8 cellular contexts compared by ENCODE assay signal in the genomic region with DNA sequence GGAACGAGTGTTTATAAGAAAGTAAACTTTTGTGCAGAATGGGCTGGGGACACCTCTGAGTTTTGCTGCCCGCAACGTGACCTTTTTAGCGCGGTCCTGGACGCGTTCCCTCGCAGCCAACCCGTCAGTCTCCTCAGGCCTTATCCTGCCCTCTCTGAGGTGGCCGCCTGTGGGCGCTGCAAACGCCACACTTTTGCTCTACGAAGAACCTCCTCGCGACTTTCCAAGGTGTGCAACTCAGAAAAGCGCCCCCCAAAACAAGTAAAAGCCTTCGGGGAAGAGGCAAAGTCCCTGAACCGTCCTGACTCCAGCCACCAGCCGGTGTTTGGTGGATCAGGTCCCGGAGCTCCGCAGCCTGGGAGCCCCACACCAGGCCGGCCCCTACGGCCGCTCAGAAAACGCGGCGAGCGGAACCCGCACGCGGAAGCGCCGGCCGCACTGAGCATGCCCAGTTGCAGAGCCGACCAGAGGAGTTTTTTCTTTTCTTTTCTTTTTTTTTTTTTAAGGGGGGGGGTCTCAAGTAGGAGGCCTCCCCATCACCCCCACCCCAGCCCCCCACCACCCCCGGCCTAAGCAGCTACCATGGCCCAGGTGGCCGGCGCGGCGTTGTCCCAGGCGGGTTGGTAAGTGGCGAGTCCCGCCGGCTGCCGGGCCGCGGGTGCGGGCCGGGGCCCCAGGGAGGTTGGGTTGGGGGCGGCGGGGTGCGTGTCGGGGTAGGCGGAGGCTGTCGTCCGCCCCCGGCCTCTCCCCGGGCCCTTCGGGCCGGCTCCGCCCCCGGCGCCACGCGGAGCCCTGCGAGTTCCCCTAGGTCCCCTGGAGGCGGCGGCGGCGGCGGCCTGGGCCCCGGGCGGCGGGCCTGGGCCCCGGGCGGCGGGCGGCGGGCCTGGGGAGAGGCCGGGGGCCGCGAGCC. TPM values are rescaled to one million over a fixed set of nuclear protein-coding genes. Genes with fewer than 3 reads are reported as not detected.
DNase-seq lines count a peak whose midpoint lies in the region; ATAC-seq and TF ChIP-seq lines count a peak whose summit lies in the region.

A gene (plus strand): TSS at position 438 of the 910 bp plus-strand sequence. CDS start 145 bp downstream, at position 583.

- H3K27ac ChIP-seq in HUES48 (ENCODE audit: low read depth, low read length) (peak within 1 kb of the TSS; percentile 95), OCI-LY3 (ENCODE audit: low read length) (peak within 1 kb of the TSS; percentile 84)

- H3K4me2 ChIP-seq in OCI-LY3 (ENCODE audit: low read length): peak within 1 kb of the TSS; percentile 86

- H3K9ac ChIP-seq in HUES48 (ENCODE audit: low read depth, low read length): peak within 1 kb of the TSS; percentile 79
- peak within 1 kb of the TSS; percentile 95 for H3K9ac ChIP-seq in OCI-LY3 (ENCODE audit: low read length)

- peak; percentile 58 for ATAC-seq in GM21423 (IDR thresholded peaks at IDR 0.05; ENCODE audit: unreplicated experiment)

- 0 out of 2 replicates have a peak, but pooled peaks cover 3% of the 10 kb centered on the region for H4K20me1 ChIP-seq in OCI-LY3 (ENCODE audit: insufficient read depth, low read length)

- peaks cover 44% of the 10 kb centered on the region for H3K79me2 ChIP-seq in OCI-LY3 (ENCODE audit: low read length)

- no peaks in the 10 kb centered on the region for H3K9me3 ChIP-seq in HUES48 (ENCODE audit: control insufficient read depth, insufficient read depth, low read length)
- H3K9me3 ChIP-seq in OCI-LY3 (ENCODE audit: insufficient read depth, low read length): no peaks in the 10 kb centered on the region
- no peaks in the 10 kb centered on the region for H3K9me3 ChIP-seq in mononuclear cell (ENCODE audit: low read depth, low read length)

- H3K4me1 ChIP-seq in HUES48 (ENCODE audit: control insufficient read depth, insufficient read depth, low read length) (peaks cover 26% of the 10 kb centered on the region), OCI-LY3 (ENCODE audit: low read length) (peaks cover 24% of the 10 kb centered on the region), mononuclear cell (ENCODE audit: insufficient read depth, low read length) (peaks cover 20% of the 10 kb centered on the region)

- TF ChIP-seq CTCF in OCI-LY3 (IDR thresholded peaks at IDR 0.05; ENCODE audit: low read depth, low read length) (peak; percentile 96), epithelial cell of esophagus (IDR thresholded peaks at IDR 0.05; ENCODE audit: insufficient read depth, low read depth, low read length, missing control alignments) (peak; percentile 86)

- DNase-seq in DMS 273 treated with DMSO at 0.1 percent for 48 hours (lab: John Stamatoyannopoulos, UW): peak; percentile 59
- peak; percentile 60 for DNase-seq in activated T-cell treated with anti-CD3 and anti-CD28 coated beads for 1 hour (ENCODE audit: low read depth)
- DNase-seq in epithelial cell of esophagus (ENCODE audit: low read depth): peak; percentile 84
- peak; percentile 46 to 59 for DNase-seq in stimulated activated CD8-positive, alpha-beta memory T cell treated with anti-CD3 and anti-CD28 coated beads, Interleukin-4, amount 100 ng/mL, for 1 hour (ENCODE audit: low read depth in 2 of 2, low spot score in 1 of 2)

- H3K36me3 ChIP-seq in HUES48 (ENCODE audit: control insufficient read depth, insufficient read depth, low read length) (no peaks in the 10 kb centered on the region), OCI-LY3 (replicated peaks; ENCODE audit: low read depth, low read length) (no peaks in the 10 kb centered on the region)

- H3K27me3 ChIP-seq in HUES48 (ENCODE audit: control insufficient read depth, insufficient read depth, low read length) (no peaks in the 10 kb centered on the region), OCI-LY3 (ENCODE audit: low read depth, low read length) (no peaks in the 10 kb centered on the region), mononuclear cell (ENCODE audit: insufficient read depth, low read length) (no peaks in the 10 kb centered on the region)

- H3K4me3 ChIP-seq in HUES48 (ENCODE audit: low read depth, low read length): peak within 1 kb of the TSS; percentile 96
- peak within 1 kb of the TSS; percentile 91 for H3K4me3 ChIP-seq in OCI-LY3 (ENCODE audit: low read length)
- peak within 1 kb of the TSS; percentile 88 for H3K4me3 ChIP-seq in epithelial cell of esophagus (ENCODE audit: low read length)
- H3K4me3 ChIP-seq in mononuclear cell (ENCODE audit: low read length): peak within 1 kb of the TSS; percentile 77

- peak within 1 kb of the TSS; percentile 96 for H2AFZ ChIP-seq in OCI-LY3 (ENCODE audit: low read depth, low read length)

RNA-seq across cellular contexts. Expression of the gene that starts here (rescaled TPM):
- total RNA-seq in mononuclear cell: 35.4 TPM

Comparison
In these comparisons a context has a peak if more than half of its experiments do, and no peak if none do; other contexts are left out.
1. Peak in every context shown above with its lines: DNase-seq, ATAC-seq, H3K4me3 ChIP-seq and H3K27ac ChIP-seq.